Comparison of ENCODE assay signal across 10 cellular contexts in the genomic region with DNA sequence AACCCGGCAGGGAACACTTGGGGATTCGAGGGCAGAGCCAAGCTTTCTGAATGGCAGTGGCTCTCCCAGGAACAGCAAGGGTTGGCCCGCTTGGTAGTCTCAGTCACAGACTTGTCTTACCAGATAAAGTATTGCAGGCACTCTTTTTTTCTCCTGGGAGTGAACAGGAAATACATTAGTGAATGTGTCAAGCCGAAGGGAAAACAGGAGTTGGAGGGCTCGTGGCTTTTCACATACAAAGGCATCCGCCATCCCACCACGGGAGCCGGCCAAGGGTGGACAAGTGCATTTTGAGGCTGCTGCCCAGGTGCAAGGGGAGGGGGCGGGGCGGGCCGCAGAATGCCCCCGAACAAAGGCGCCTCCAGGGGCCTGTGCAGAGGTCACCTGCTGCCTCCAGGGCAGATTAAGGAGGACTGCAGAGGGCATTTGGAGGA.
DNase-seq lines count a peak whose midpoint lies in the region; ATAC-seq and TF ChIP-seq lines count a peak whose summit lies in the region.
"Had no signal": no experiment of that assay in that cellular context is flagged by ENCODE, and none has a peak within 500 bp of the region (broad histone marks: within the 10 kb centered on the region; RNA-seq: fewer than 3 reads in every experiment).

No MANE protein-coding gene starts in this region.

- H3K4me3 ChIP-seq in mammary epithelial cell (replicated peaks in 1 of 3; ENCODE audit: insufficient read depth in 1 of 3, low read depth in 2 of 3, low read length in 3 of 3) = no peak overlapping the region
- H3K4me3 ChIP-seq: colonic mucosa had no signal

- H3K4me1 ChIP-seq in mammary epithelial cell (ENCODE audit: insufficient read depth, low read length) = no peaks in the 10 kb centered on the region
- H3K4me1 ChIP-seq: colonic mucosa had no signal

- H3K79me2 ChIP-seq in mammary epithelial cell (ENCODE audit: insufficient read depth, low read length) = no peaks in the 10 kb centered on the region

- peak; percentile 39 for ATAC-seq in GM19025 (IDR thresholded peaks at IDR 0.05; ENCODE audit: low read depth, unreplicated experiment)
- ATAC-seq in HG02852 (IDR thresholded peaks at IDR 0.05; ENCODE audit: unreplicated experiment) = peak; percentile 39
- ATAC-seq in activated CD4-positive, alpha-beta T cell treated with anti-CD3 and anti-CD28 coated beads for 36 hours = no peak

- peaks cover 100% of the 10 kb centered on the region for H3K27me3 Mint-ChIP-seq in nephron progenitor cell (ENCODE audit: low read depth, poor library complexity)
- H3K27me3 Mint-ChIP-seq in activated CD4-positive, alpha-beta T cell treated with anti-CD3 and anti-CD28 coated beads for 36 hours = no peaks in the 10 kb centered on the region

- DNase-seq in NCI-H69 (lab: John Stamatoyannopoulos, UW) = peak; percentile 89
- peak; percentile 30 for DNase-seq in nephron progenitor cell
- DNase-seq in midbrain (lab: John Stamatoyannopoulos, UW) = no peak
- DNase-seq in mammary epithelial cell = no peak
- no peak for DNase-seq in activated CD4-positive, alpha-beta T cell treated with anti-CD3 and anti-CD28 coated beads for 36 hours
- DNase-seq in NCI-H446 (lab: John Stamatoyannopoulos, UW) = no peak
- DNase-seq: colonic mucosa had no signal

- H3K27me3 ChIP-seq in mammary epithelial cell (ENCODE audit: insufficient read depth, low read length) = peaks cover 2% of the 10 kb centered on the region
- H3K27me3 ChIP-seq: colonic mucosa had no signal

- no peak overlapping the region for H3K27ac ChIP-seq in mammary epithelial cell (ENCODE audit: insufficient read depth, low read depth, low read length)
- H3K27ac ChIP-seq: colonic mucosa had no signal

- H3K9me3 Mint-ChIP-seq in nephron progenitor cell = peaks cover 18% of the 10 kb centered on the region
- H3K9me3 Mint-ChIP-seq in activated CD4-positive, alpha-beta T cell treated with anti-CD3 and anti-CD28 coated beads for 36 hours (ENCODE audit: low read depth) = peaks cover 2% of the 10 kb centered on the region
- H3K9me3 Mint-ChIP-seq: natural killer cell treated with Interleukin-12 subunit alpha and Interleukin-12 subunit beta and Interleukin-15 and Interleukin-18, amount 100 ng/mL, for 72 hours had no signal

- peaks cover 24% of the 10 kb centered on the region for H3K4me1 Mint-ChIP-seq in nephron progenitor cell
- peaks cover 10% of the 10 kb centered on the region for H3K4me1 Mint-ChIP-seq in activated CD4-positive, alpha-beta T cell treated with anti-CD3 and anti-CD28 coated beads for 36 hours

- intact Hi-C loops in mammary epithelial cell (cut with micrococcal nuclease) = no loop called here
- intact Hi-C loops in activated CD4-positive, alpha-beta T cell treated with anti-CD3 and anti-CD28 coated beads for 36 hours (cut with DNase I, micrococcal nuclease) = no loop called here

- in situ Hi-C loops in mammary epithelial cell (cut with MboI; ENCODE audit: low sequenced_read_pairs in 2 of 2) = no loop called here

- H4K20me1 ChIP-seq in mammary epithelial cell (ENCODE audit: insufficient read depth, low read length) = no peaks in the 10 kb centered on the region

- TF ChIP-seq CTCF in nephron progenitor cell (IDR thresholded peaks at IDR 0.05) (no peak), mammary epithelial cell (conservative IDR thresholded peaks at IDR 0.05 in 1 of 2, IDR thresholded peaks at IDR 0.05 in 1 of 2; ENCODE audit: extremely low read depth in 1 of 2, insufficient read depth in 1 of 2, low read depth in 1 of 2, low read length in 2 of 2) (no peak)

- H3K27ac Mint-ChIP-seq in nephron progenitor cell = no peak overlapping the region
- no peak overlapping the region for H3K27ac Mint-ChIP-seq in activated CD4-positive, alpha-beta T cell treated with anti-CD3 and anti-CD28 coated beads for 36 hours
- H3K27ac Mint-ChIP-seq: natural killer cell treated with Interleukin-12 subunit alpha and Interleukin-12 subunit beta and Interleukin-15 and Interleukin-18, amount 100 ng/mL, for 72 hours had no signal

- POLR2A ChIA-PET in activated CD4-positive, alpha-beta T cell treated with anti-CD3 and anti-CD28 coated beads for 36 hours (lab: Charles Lee) = no interaction called here

- no peak overlapping the region for H2AFZ ChIP-seq in mammary epithelial cell (ENCODE audit: low read depth, low read length)

- H3K4me3 Mint-ChIP-seq in nephron progenitor cell = peak overlapping the region; percentile 47
- no peak overlapping the region for H3K4me3 Mint-ChIP-seq in activated CD4-positive, alpha-beta T cell treated with anti-CD3 and anti-CD28 coated beads for 36 hours
- H3K4me3 Mint-ChIP-seq: natural killer cell treated with Interleukin-12 subunit alpha and Interleukin-12 subunit beta and Interleukin-15 and Interleukin-18, amount 100 ng/mL, for 72 hours had no signal

- dilution Hi-C loops in mammary epithelial cell (cut with HindIII; ENCODE audit: low sequenced_read_pairs) = no loop called here

- no peaks in the 10 kb centered on the region for H3K36me3 ChIP-seq in mammary epithelial cell (ENCODE audit: insufficient read depth, low read length)
- H3K36me3 ChIP-seq: colonic mucosa had no signal

- no peaks in the 10 kb centered on the region for H3K9me3 ChIP-seq in mammary epithelial cell (replicated peaks; ENCODE audit: insufficient read depth, low read length)
- H3K9me3 ChIP-seq: colonic mucosa had no signal

- H3K36me3 Mint-ChIP-seq in nephron progenitor cell (ENCODE audit: low read depth) = no peaks in the 10 kb centered on the region
- peaks cover 9% of the 10 kb centered on the region for H3K36me3 Mint-ChIP-seq in activated CD4-positive, alpha-beta T cell treated with anti-CD3 and anti-CD28 coated beads for 36 hours (ENCODE audit: low read depth)
- H3K36me3 Mint-ChIP-seq: natural killer cell treated with Interleukin-12 subunit alpha and Interleukin-12 subunit beta and Interleukin-15 and Interleukin-18, amount 100 ng/mL, for 72 hours had no signal

- no peak overlapping the region for H3K9ac ChIP-seq in mammary epithelial cell (ENCODE audit: insufficient read depth, low read length)

- no TSS peak for BruUV-seq in mammary epithelial cell (replicated peaks; lab: Mats Ljungman, UMichigan)

- CTCF ChIA-PET in mammary epithelial cell (lab: Charles Lee; ENCODE audit: low non-redundant PET) = no interaction called here
- CTCF ChIA-PET in activated CD4-positive, alpha-beta T cell treated with anti-CD3 and anti-CD28 coated beads for 36 hours (lab: Charles Lee) = interaction anchor here (0.6 kb wide), 1 partner anchor 227 kb away, joined by 3 read pairs; no protein-coding TSS in a partner anchor

- no peak overlapping the region for H3K4me2 ChIP-seq in mammary epithelial cell (ENCODE audit: insufficient read depth, low read depth, low read length)

- WGBS in mammary epithelial cell (ENCODE audit: low coverage, missing lambda C conversion rate) = 89% methylated on average over 5 of the region's 13 CpGs

Comparison
In these comparisons a context has a peak if more than half of its experiments do, and no peak if none do; other contexts are left out.
1. DNase-seq: peak in NCI-H69 (single experiment) and nephron progenitor cell (single experiment); none in midbrain (single experiment), mammary epithelial cell (single experiment), activated CD4-positive, alpha-beta T cell treated with anti-CD3 and anti-CD28 coated beads for 36 hours (single experiment) and NCI-H446 (0 of 2).